Comparison of ENCODE assay signal across 13 cellular contexts in genomic region chr3:58013099-58013498, GRCh38. TPM values are rescaled to one million over a fixed set of nuclear protein-coding genes. Genes with fewer than 3 reads are reported as not detected.
DNase-seq lines count a peak whose midpoint lies in the region; TF ChIP-seq lines count a peak whose summit lies in the region.
"Had no signal": no experiment of that assay in that cellular context is flagged by ENCODE, and none has a peak within 500 bp of the region (broad histone marks: within the 10 kb centered on the region; RNA-seq: fewer than 3 reads in every experiment).

No MANE protein-coding gene starts in this region.

- peak overlapping the region; percentile 4 for H3K27ac Mint-ChIP-seq in activated naive CD4-positive, alpha-beta T cell treated with anti-CD3 and anti-CD28 coated beads, Interleukin-2, amount 10 ng/mL, durations not matched to agents 7 days and 5 days

- CTCF ChIA-PET in activated naive CD4-positive, alpha-beta T cell treated with anti-CD3 and anti-CD28 coated beads, Interleukin-2, amount 10 ng/mL, durations not matched to agents 7 days and 5 days (lab: Charles Lee): interaction anchor here (1.4 to 1.9 kb wide), 3 partner anchors 10 to 164 kb away, joined by 3 to 10 read pairs (median 5); no protein-coding TSS in a partner anchor

- H3K4me3 ChIP-seq in breast epithelium: no peak overlapping the region
- no peak overlapping the region for H3K4me3 ChIP-seq in muscle layer of duodenum (ENCODE audit: low read depth in 1 of 2, low read length in 2 of 2)
- no peak overlapping the region for H3K4me3 ChIP-seq in uterus

- peaks cover 6% of the 10 kb centered on the region for H3K36me3 Mint-ChIP-seq in activated naive CD4-positive, alpha-beta T cell treated with anti-CD3 and anti-CD28 coated beads, Interleukin-2, amount 10 ng/mL, durations not matched to agents 7 days and 5 days

- TF ChIP-seq POLR2A in breast epithelium (IDR thresholded peaks at IDR 0.05): no peak
- TF ChIP-seq POLR2A in uterus (IDR thresholded peaks at IDR 0.05): no peak

- H3K27ac ChIP-seq in breast epithelium: peak overlapping the region; percentile 79 to 81
- peak overlapping the region; percentile 18 for H3K27ac ChIP-seq in muscle layer of duodenum (ENCODE audit: low read length)
- H3K27ac ChIP-seq in uterus: peak overlapping the region; percentile 83 to 90

- H3K4me1 ChIP-seq in breast epithelium: peaks cover 8 to 45% of the 10 kb centered on the region in 2 donors
- peaks cover 5 to 59% of the 10 kb centered on the region in 2 donors for H3K4me1 ChIP-seq in muscle layer of duodenum (ENCODE audit: control insufficient read depth in 1 of 2, insufficient read depth in 2 of 2, low read length in 2 of 2)
- no peaks in the 10 kb centered on the region for H3K4me1 ChIP-seq in uterus

- peaks cover 49% of the 10 kb centered on the region for H3K4me1 Mint-ChIP-seq in activated naive CD4-positive, alpha-beta T cell treated with anti-CD3 and anti-CD28 coated beads, Interleukin-2, amount 10 ng/mL, durations not matched to agents 7 days and 5 days

- TF ChIP-seq CTCF in breast epithelium (IDR thresholded peaks at IDR 0.05) (no peak), uterus (IDR thresholded peaks at IDR 0.05) (no peak)

- no peak for DNase-seq in activated naive CD4-positive, alpha-beta T cell treated with anti-CD3 and anti-CD28 coated beads, Interleukin-2, amount 10 ng/mL, durations not matched to agents 7 days and 5 days
- DNase-seq in activated naive CD4-positive, alpha-beta T cell (lab: John Stamatoyannopoulos, UW): no peak
- DNase-seq in breast epithelium (ENCODE audit: low spot score in 2 of 2) (no peak), uterus (no peak), NCI-H1436 (lab: John Stamatoyannopoulos, UW) (no peak), NCI-H2227 treated with DMSO at 0.1 percent for 48 hours (lab: John Stamatoyannopoulos, UW) (no peak), NCI-H69 (lab: John Stamatoyannopoulos, UW) (no peak)
- DNase-seq: effector CD8-positive, alpha-beta T cell; GDM1; hypothalamus; NCI-H1092; NCI-H526 had no signal

- H3K9me3 Mint-ChIP-seq in activated naive CD4-positive, alpha-beta T cell treated with anti-CD3 and anti-CD28 coated beads, Interleukin-2, amount 10 ng/mL, durations not matched to agents 7 days and 5 days: no peaks in the 10 kb centered on the region

- H3K27me3 Mint-ChIP-seq in activated naive CD4-positive, alpha-beta T cell treated with anti-CD3 and anti-CD28 coated beads, Interleukin-2, amount 10 ng/mL, durations not matched to agents 7 days and 5 days: no peaks in the 10 kb centered on the region

- intact Hi-C loops in breast epithelium (cut with DNase I; ENCODE audit: low total_unique reads) (no loop called here), uterus (cut with DNase I; ENCODE audit: low total_unique reads) (loop anchor here (5.0 kb wide), 1 partner anchor 49 kb away; no protein-coding TSS in a partner anchor)

- no peaks in the 10 kb centered on the region for H3K27me3 ChIP-seq in breast epithelium
- H3K27me3 ChIP-seq in muscle layer of duodenum (ENCODE audit: low read depth, low read length): no peaks in the 10 kb centered on the region
- H3K27me3 ChIP-seq in uterus: no peaks in the 10 kb centered on the region

- H3K4me3 Mint-ChIP-seq in activated naive CD4-positive, alpha-beta T cell treated with anti-CD3 and anti-CD28 coated beads, Interleukin-2, amount 10 ng/mL, durations not matched to agents 7 days and 5 days: no peak overlapping the region

- H3K36me3 ChIP-seq in breast epithelium (no peaks in the 10 kb centered on the region), muscle layer of duodenum (ENCODE audit: control insufficient read depth in 1 of 2, insufficient read depth in 2 of 2, low read length in 2 of 2) (no peaks in the 10 kb centered on the region), uterus (no peaks in the 10 kb centered on the region)

- no peaks in the 10 kb centered on the region for H3K9me3 ChIP-seq in breast epithelium
- H3K9me3 ChIP-seq in muscle layer of duodenum (ENCODE audit: control insufficient read depth in 1 of 2, low read length in 2 of 2): no peaks in the 10 kb centered on the region
- H3K9me3 ChIP-seq in uterus: no peaks in the 10 kb centered on the region

RNA-seq across cellular contexts. Expression of gene FLNB, which starts 4.9 kb away (rescaled TPM):
- total RNA-seq in breast epithelium: 100 to 1,000 TPM in 2 of 3 donors, 10 to 100 TPM in 1; 40.3 to 242 (median 164) TPM
- 100 to 1,000 TPM in 3 of 4 donors, 10 to 100 TPM in 1; 52.4 to 283 (median 148) TPM for total RNA-seq in uterus

Comparison
In these comparisons a context has a peak if more than half of its experiments do, and no peak if none do; other contexts are left out.
1. H3K27ac ChIP-seq: peak in every context shown above with its lines; median percentile 86 in uterus; 80 in breast epithelium; 18 in muscle layer of duodenum.